Comparison of ENCODE assay signal across 17 cellular contexts in genomic region chr1:41758904-41759548, GRCh38.
A peak's percentile ranks its signal among the peaks of the same experiment; 100 is the strongest.
DNase-seq lines count a peak whose midpoint lies in the region; ATAC-seq and TF ChIP-seq lines count a peak whose summit lies in the region.
"Had no signal": no experiment of that assay in that cellular context is flagged by ENCODE, and none has a peak within 500 bp of the region (broad histone marks: within the 10 kb centered on the region; RNA-seq: fewer than 3 reads in every experiment).

No MANE protein-coding gene starts in this region.

- no peak overlapping the region for H3K27ac ChIP-seq in IMR-90 (ENCODE audit: insufficient read depth, low read length)
- H3K27ac ChIP-seq: pancreas, tibial artery had no signal

- no peak overlapping the region for H3K23ac ChIP-seq in IMR-90 (ENCODE audit: low read depth, low read length)

- WGBS in IMR-90 (ENCODE audit: extremely low coverage in 2 of 2, insufficient read length in 1 of 2), 2 experiments, result 83% methylated on average over 1 of the region's 3 CpGs; no CpG with 5 or more reads in 1 of the 2 experiments

- no peak overlapping the region for H3K4me3 ChIP-seq in AG10803 (ENCODE audit: low read length)
- no peak overlapping the region for H3K4me3 ChIP-seq in IMR-90 (ENCODE audit: insufficient read depth, low read depth, low read length)
- H3K4me3 ChIP-seq in astrocyte of the spinal cord (ENCODE audit: low read depth, low read length), result no peak overlapping the region
- H3K4me3 ChIP-seq: pancreas, tibial artery had no signal

- no peaks in the 10 kb centered on the region for H4K20me1 ChIP-seq in IMR-90 (ENCODE audit: insufficient read depth, low read length)

- peak overlapping the region; percentile 51 to 69; a peak in 3 of 4 replicates for H4K8ac ChIP-seq in IMR-90 (ENCODE audit: low read depth in 2 of 2, low read length in 2 of 2)

- CTCF ChIA-PET in IMR-90 (lab: Yijun Ruan, JAX), result interaction anchor here (0.5 kb wide), 1 partner anchor 10 kb away, joined by 4 read pairs; no protein-coding TSS in a partner anchor

- H2AK5ac ChIP-seq in IMR-90 (ENCODE audit: low read depth, low read length), result no peak overlapping the region

- DNase-seq in AG10803 (ENCODE audit: low read depth) (peak; percentile 92), IMR-90 (peak; percentile 93), astrocyte of the spinal cord (ENCODE audit: low read depth, low spot score) (peak; percentile 77), iris pigment epithelial cell (ENCODE audit: low read depth) (peak; percentile 90), NCI-H1694 (lab: John Stamatoyannopoulos, UW) (no peak), SK-N-DZ (ENCODE audit: low spot score) (no peak), D341Med (ENCODE audit: low spot score) (no peak)
- DNase-seq: AML-193; immature natural killer cell; NCI-H1092; NCI-H345; pancreas; stimulated activated CD4-positive, alpha-beta T cell treated with anti-CD3 and anti-CD28 coated beads, Interleukin-15, amount 100 ng/mL, for 24 hours; T-helper 1 cell; tibial artery had no signal

- H2BK15ac ChIP-seq in IMR-90 (ENCODE audit: low read depth, low read length), result no peak overlapping the region; the same call in 2 of the 3 replicates

- H3K56ac ChIP-seq in IMR-90 (ENCODE audit: extremely low read depth, insufficient read depth, low read length), result no peak overlapping the region

- TF ChIP-seq CTCF in AG10803 (conservative IDR thresholded peaks at IDR 0.05; ENCODE audit: low read length) (no peak), IMR-90 (conservative IDR thresholded peaks at IDR 0.05; ENCODE audit: low read depth, low read length) (no peak), astrocyte of the spinal cord (IDR thresholded peaks at IDR 0.05; ENCODE audit: low read depth, low read length) (no peak)

- no peaks in the 10 kb centered on the region for H3K4me1 ChIP-seq in IMR-90 (ENCODE audit: control insufficient read depth, insufficient read depth, low read length)
- H3K4me1 ChIP-seq: pancreas, tibial artery had no signal

- H4K5ac ChIP-seq in IMR-90 (ENCODE audit: low read depth, low read length), result no peak overlapping the region

- no peak overlapping the region for H2AFZ ChIP-seq in IMR-90 (replicated peaks; ENCODE audit: low read length, poor library complexity)

- peak overlapping the region; percentile 76; the same call in 1 of the 2 replicates for H3K4ac ChIP-seq in IMR-90 (ENCODE audit: low read depth, low read length)

- H3K9me1 ChIP-seq in IMR-90 (ENCODE audit: insufficient read depth, low read length), result 0 out of 2 replicates have a peak, but pooled peaks cover 5% of the 10 kb centered on the region

- peak overlapping the region; percentile 67; the same call in 1 of the 2 replicates for H2BK20ac ChIP-seq in IMR-90 (ENCODE audit: low read depth, low read length)

- ATAC-seq in IMR-90 (ENCODE audit: low read depth) (peak; percentile 49; the same call in 1 of the 2 replicates), GM21528 (IDR thresholded peaks at IDR 0.05; ENCODE audit: low FRiP score, unreplicated experiment) (no peak)
- ATAC-seq: esophagus mucosa had no signal

- H2BK5ac ChIP-seq in IMR-90 (ENCODE audit: low read depth, low read length, poor library complexity, severe bottlenecking), result no peak overlapping the region

- H3K27me3 ChIP-seq in IMR-90 (ENCODE audit: control insufficient read depth, insufficient read depth, low read length), result 0 out of 2 replicates have a peak, but pooled peaks cover under 1% of the 10 kb centered on the region
- H3K27me3 ChIP-seq: pancreas, tibial artery had no signal

- peak overlapping the region; percentile 84; the same call in 1 of the 2 replicates for H3K14ac ChIP-seq in IMR-90 (replicated peaks; ENCODE audit: low read depth, low read length)

- H3K9me3 ChIP-seq in IMR-90 (ENCODE audit: control insufficient read depth, insufficient read depth, low read length), result no peaks in the 10 kb centered on the region
- H3K9me3 ChIP-seq: pancreas, tibial artery had no signal

- intact Hi-C loops in IMR-90 (cut with micrococcal nuclease), result no loop called here

- H4K91ac ChIP-seq in IMR-90 (ENCODE audit: insufficient read depth, low read depth, low read length), result no peak overlapping the region; the same call in 1 of the 2 replicates

- in situ Hi-C loops in IMR-90 (cut with MboI; ENCODE audit: low sequenced_read_pairs), result no loop called here
- in situ Hi-C loops in astrocyte of the spinal cord (cut with HindIII; ENCODE audit: low sequenced_read_pairs), result no loop called here

- no peak for TF ChIP-seq POLR2A in IMR-90 (IDR thresholded peaks at IDR 0.05; ENCODE audit: low read depth, low read length)

- no peak overlapping the region for H3K4me2 ChIP-seq in IMR-90 (ENCODE audit: low read depth, low read length)

- H2BK120ac ChIP-seq in IMR-90 (ENCODE audit: low read depth, low read length), result peak overlapping the region; percentile 87

- POLR2A ChIA-PET in IMR-90 (lab: Charles Lee; ENCODE audit: unreplicated experiment), result no interaction called here

- TF ChIP-seq RAD21 in IMR-90 (IDR thresholded peaks at IDR 0.05; ENCODE audit: low read length), result no peak

- H3K18ac ChIP-seq in IMR-90 (ENCODE audit: low read depth, low read length), result no peak overlapping the region

- BruUV-seq in IMR-90 (replicated peaks; lab: Mats Ljungman, UMichigan), result no TSS peak

- H3K9ac ChIP-seq in IMR-90 (ENCODE audit: low read depth, low read length), result no peak overlapping the region

- no peaks in the 10 kb centered on the region for H3K36me3 ChIP-seq in IMR-90 (ENCODE audit: control insufficient read depth, insufficient read depth, low read length)
- H3K36me3 ChIP-seq: pancreas, tibial artery had no signal

- dilution Hi-C loops in IMR-90 (cut with HindIII; ENCODE audit: low sequenced_read_pairs, unreplicated experiment), result no loop called here

- H3K79me1 ChIP-seq in IMR-90 (ENCODE audit: low read depth in 1 of 2, low read length in 2 of 2), result no peaks in the 10 kb centered on the region

- H2AK9ac ChIP-seq in IMR-90 (replicated peaks; ENCODE audit: low read depth, low read length, poor library complexity), result no peak overlapping the region

TF ChIP-seq in IMR-90, 13 proteins besides CTCF, POLR2A, EP300 and RAD21:
- no peak for TF ChIP-seq RFX5 (IDR thresholded peaks at IDR 0.05; ENCODE audit: low read depth, low read length)
- TF ChIP-seq MAFK (IDR thresholded peaks at IDR 0.05; ENCODE audit: low read depth, low read length), result peak; percentile 50
- peak; percentile 78 for TF ChIP-seq FOS (IDR thresholded peaks at IDR 0.05; ENCODE audit: low read depth, low read length)
- no peak for TF ChIP-seq MXI1 (IDR thresholded peaks at IDR 0.05; ENCODE audit: borderline replicate concordance, low read depth, low read length)
- TF ChIP-seq CEBPB (IDR thresholded peaks at IDR 0.05; ENCODE audit: low read depth, low read length), result peak; percentile 99

Comparison
In these comparisons a context has a peak if more than half of its experiments do, and no peak if none do; other contexts are left out.
1. DNase-seq: peak in AG10803 (single experiment), IMR-90 (single experiment), astrocyte of the spinal cord (single experiment) and iris pigment epithelial cell (single experiment); none in NCI-H1694 (single experiment), SK-N-DZ (single experiment) and D341Med (single experiment).